In genomic region chr1:78038491-78038939, GRCh38 we compare ENCODE assay signal across 17 cellular contexts. TPM values are rescaled to one million over a fixed set of nuclear protein-coding genes. Genes with fewer than 3 reads are reported as not detected.
DNase-seq lines count a peak whose midpoint lies in the region; ATAC-seq and TF ChIP-seq lines count a peak whose summit lies in the region.
"Had no signal": no experiment of that assay in that cellular context is flagged by ENCODE, and none has a peak within 500 bp of the region (broad histone marks: within the 10 kb centered on the region; RNA-seq: fewer than 3 reads in every experiment).

No MANE protein-coding gene starts in this region.

- no peak overlapping the region for H3K4me3 ChIP-seq in LNCaP clone FGC (ENCODE audit: low read depth, low read length)
- H3K4me3 ChIP-seq in astrocyte of the spinal cord (ENCODE audit: low read depth, low read length), result no peak overlapping the region

- POLR2A ChIA-PET in activated CD8-positive, alpha-beta T cell treated with anti-CD3 and anti-CD28 coated beads for 36 hours (lab: Charles Lee), result no interaction called here

- in situ Hi-C loops in astrocyte of the spinal cord (cut with HindIII; ENCODE audit: low sequenced_read_pairs), result no loop called here

- H3K9me3 Mint-ChIP-seq in activated CD8-positive, alpha-beta T cell treated with anti-CD3 and anti-CD28 coated beads for 36 hours, result peaks cover 1% of the 10 kb centered on the region
- H3K9me3 Mint-ChIP-seq: central memory CD8-positive, alpha-beta T cell; stimulated activated naive CD8-positive, alpha-beta T cell treated with anti-CD3 and anti-CD28 coated beads, Interleukin-15, amount 100 ng/mL, for 72 hours had no signal

- TF ChIP-seq CTCF in LNCaP clone FGC (IDR thresholded peaks at IDR 0.05; ENCODE audit: control insufficient read depth, extremely low read depth, insufficient read depth) (no peak), astrocyte of the spinal cord (IDR thresholded peaks at IDR 0.05; ENCODE audit: low read depth, low read length) (no peak)
- TF ChIP-seq CTCF in activated CD8-positive, alpha-beta T cell treated with anti-CD3 and anti-CD28 coated beads for 36 hours (IDR thresholded peaks at IDR 0.05), result no peak

- intact Hi-C loops in activated CD8-positive, alpha-beta T cell treated with anti-CD3 and anti-CD28 coated beads for 36 hours (cut with micrococcal nuclease), result no loop called here

- H3K36me3 Mint-ChIP-seq in activated CD8-positive, alpha-beta T cell treated with anti-CD3 and anti-CD28 coated beads for 36 hours (ENCODE audit: low read depth), result no peaks in the 10 kb centered on the region
- H3K36me3 Mint-ChIP-seq: CD14-positive monocyte had no signal

- DNase-seq in DMS53 (lab: John Stamatoyannopoulos, UW) (peak; percentile 96), LNCaP clone FGC (ENCODE audit: low read depth) (peak; percentile 74), astrocyte of the spinal cord (ENCODE audit: low read depth, low spot score) (peak; percentile 67), iris pigment epithelial cell (ENCODE audit: low read depth) (peak; percentile 68), NCI-H1417 treated with DMSO at 0.1 percent for 48 hours (lab: John Stamatoyannopoulos, UW) (no peak)
- DNase-seq in activated CD8-positive, alpha-beta T cell treated with anti-CD3 and anti-CD28 coated beads for 36 hours, result no peak
- DNase-seq in stimulated activated CD8-positive, alpha-beta memory T cell treated with anti-CD3 and anti-CD28 coated beads, Interleukin-4, amount 100 ng/mL, for 48 hours, result no peak
- DNase-seq: activated CD4-positive, alpha-beta T cell treated with anti-CD3 and anti-CD28 coated beads for 48 hours; activated T-cell treated with anti-CD3 and anti-CD28 coated beads for 4 hours; head of caudate nucleus; NCI-H1694; stimulated activated naive CD8-positive, alpha-beta T cell treated with anti-CD3 and anti-CD28 coated beads, Interleukin-15, amount 100 ng/mL, for 72 hours; T-helper 9 cell had no signal

- no peak overlapping the region for H3K27ac Mint-ChIP-seq in activated CD8-positive, alpha-beta T cell treated with anti-CD3 and anti-CD28 coated beads for 36 hours
- H3K27ac Mint-ChIP-seq: activated naive CD4-positive, alpha-beta T cell treated with anti-CD3 and anti-CD28 coated beads, Interleukin-2, amount 50 U/mL, for 24 hours; CD14-positive monocyte had no signal

- ATAC-seq in GM18498 (IDR thresholded peaks at IDR 0.05; ENCODE audit: unreplicated experiment), result no peak
- ATAC-seq in activated CD8-positive, alpha-beta T cell treated with anti-CD3 and anti-CD28 coated beads for 36 hours, result no peak
- ATAC-seq: stimulated activated naive CD8-positive, alpha-beta T cell treated with anti-CD3 and anti-CD28 coated beads, Interleukin-15, amount 100 ng/mL, for 72 hours had no signal

- peaks cover 11% of the 10 kb centered on the region for H3K27me3 Mint-ChIP-seq in activated CD8-positive, alpha-beta T cell treated with anti-CD3 and anti-CD28 coated beads for 36 hours

- CTCF ChIA-PET in activated CD8-positive, alpha-beta T cell treated with anti-CD3 and anti-CD28 coated beads for 36 hours (lab: Charles Lee), result no interaction called here

- no peak overlapping the region for H3K4me3 Mint-ChIP-seq in activated CD8-positive, alpha-beta T cell treated with anti-CD3 and anti-CD28 coated beads for 36 hours
- H3K4me3 Mint-ChIP-seq: activated naive CD4-positive, alpha-beta T cell treated with anti-CD3 and anti-CD28 coated beads, Interleukin-2, amount 50 U/mL, for 24 hours; CD14-positive monocyte; central memory CD8-positive, alpha-beta T cell; stimulated activated naive CD8-positive, alpha-beta T cell treated with anti-CD3 and anti-CD28 coated beads, Interleukin-15, amount 100 ng/mL, for 72 hours had no signal

- peaks cover 9% of the 10 kb centered on the region for H3K4me1 Mint-ChIP-seq in activated CD8-positive, alpha-beta T cell treated with anti-CD3 and anti-CD28 coated beads for 36 hours (ENCODE audit: low read depth)

RNA-seq across cellular contexts. Expression of gene GIPC2, which starts 7.3 kb away (rescaled TPM):
- total RNA-seq in activated CD8-positive, alpha-beta T cell treated with anti-CD3 and anti-CD28 coated beads for 36 hours, result under 1 TPM; 0.18 to 0.41 TPM

RNA-seq across cellular contexts. Expression of gene DNAJB4, which starts 33.8 kb away (rescaled TPM):
- 10 to 100 TPM in 1 of 2 experiments, 1 to 10 TPM in 1; 9.7 to 12.0 TPM for total RNA-seq in activated CD8-positive, alpha-beta T cell treated with anti-CD3 and anti-CD28 coated beads for 36 hours

RNA-seq across cellular contexts. Expression of gene FUBP1, which starts 59.6 kb away (rescaled TPM):
- 100 to 1,000 TPM; 256 to 257 TPM for total RNA-seq in activated CD8-positive, alpha-beta T cell treated with anti-CD3 and anti-CD28 coated beads for 36 hours

Comparison
In these comparisons a context has a peak if more than half of its experiments do, and no peak if none do; other contexts are left out.
1. DNase-seq: peak in DMS53 (single experiment), LNCaP clone FGC (single experiment), astrocyte of the spinal cord (single experiment) and iris pigment epithelial cell (single experiment); none in NCI-H1417 treated with DMSO at 0.1 percent for 48 hours (single experiment), activated CD8-positive, alpha-beta T cell treated with anti-CD3 and anti-CD28 coated beads for 36 hours (single experiment) and stimulated activated CD8-positive, alpha-beta memory T cell treated with anti-CD3 and anti-CD28 coated beads, Interleukin-4, amount 100 ng/mL, for 48 hours (single experiment).